ENCODE assay signal across 18 cellular contexts in genomic region chr7:40800771-40801170, GRCh38.
"Had no signal": no experiment of that assay in that cellular context is flagged by ENCODE, and none has a peak within 500 bp of the region (broad histone marks: within the 10 kb centered on the region; RNA-seq: fewer than 3 reads in every experiment).

No MANE protein-coding gene starts in this region.

- H3K9me3 ChIP-seq: ovary, tibial artery, vagina had no signal

- ATAC-seq: effector memory CD8-positive, alpha-beta T cell had no signal

- H3K36me3 Mint-ChIP-seq: activated naive CD8-positive, alpha-beta T cell treated with anti-CD3 and anti-CD28 coated beads, Interleukin-2, amount 10 ng/mL, durations not matched to agents 7 days and 5 days; mesothelial cell of epicardium had no signal

- H3K4me3 ChIP-seq: lung, ovary, skin epidermis, tibial artery, vagina had no signal

- H3K36me3 ChIP-seq: brain microvascular endothelial cell, ovary, tibial artery, vagina had no signal

- H3K4me1 ChIP-seq: vagina had no signal

- H3K27me3 Mint-ChIP-seq: dendritic cell treated with granulocyte-macrophage colony-stimulating factor and Interleukin-4, amounts not matched to agents 40 ng/mL and 50 ng/mL, for 4 days; effector memory CD8-positive, alpha-beta T cell had no signal

- H3K9me3 Mint-ChIP-seq: activated naive CD8-positive, alpha-beta T cell treated with anti-CD3 and anti-CD28 coated beads, Interleukin-2, amount 10 ng/mL, durations not matched to agents 7 days and 5 days; activated T-helper 1 cell treated with anti-CD3 and anti-CD28 coated beads, Interleukin-12 subunit alpha, Interleukin-12 subunit beta, Interleukin-2, Interleukin-4 antibody, amounts not matched to agents 30 ng/mL and 10 ng/mL and 1 ng/mL, durations not matched to agents 14 hours and 24 hours and 36 hours; dendritic cell treated with granulocyte-macrophage colony-stimulating factor and Interleukin-4, amounts not matched to agents 40 ng/mL and 50 ng/mL, for 4 days had no signal

- H3K27me3 ChIP-seq: brain microvascular endothelial cell, ovary, tibial artery, vagina had no signal

- H3K4me1 Mint-ChIP-seq: activated naive CD8-positive, alpha-beta T cell treated with anti-CD3 and anti-CD28 coated beads, Interleukin-2, amount 10 ng/mL, durations not matched to agents 7 days and 5 days had no signal

- H3K27ac Mint-ChIP-seq: activated naive CD8-positive, alpha-beta T cell treated with anti-CD3 and anti-CD28 coated beads, Interleukin-2, amount 10 ng/mL, durations not matched to agents 7 days and 5 days; activated T-helper 1 cell treated with anti-CD3 and anti-CD28 coated beads, Interleukin-12 subunit alpha, Interleukin-12 subunit beta, Interleukin-2, Interleukin-4 antibody, amounts not matched to agents 30 ng/mL and 10 ng/mL and 1 ng/mL, durations not matched to agents 14 hours and 24 hours and 36 hours; dendritic cell treated with granulocyte-macrophage colony-stimulating factor and Interleukin-4, amounts not matched to agents 40 ng/mL and 50 ng/mL, for 4 days; effector memory CD8-positive, alpha-beta T cell; mesothelial cell of epicardium had no signal

- DNase-seq: activated CD4-positive, alpha-beta T cell treated with anti-CD3 and anti-CD28 coated beads, Interleukin-2, amount 50 U/mL, for 1 hour; activated naive CD8-positive, alpha-beta T cell treated with anti-CD3 and anti-CD28 coated beads, Interleukin-2, amount 10 ng/mL, durations not matched to agents 7 days and 5 days; anterior cingulate cortex; brain microvascular endothelial cell; cerebellar nuclear complex; effector memory CD8-positive, alpha-beta T cell; kidney glomerular epithelial cell; ovary; stimulated activated CD4-positive, alpha-beta T cell treated with anti-CD3 and anti-CD28 coated beads, Interleukin-15, amount 100 ng/mL, for 24 hours; stimulated activated CD4-positive, alpha-beta T cell treated with anti-CD3 and anti-CD28 coated beads, Interleukin-4, amount 100 ng/mL, for 24 hours; stimulated activated naive CD4-positive, alpha-beta T cell; tibial artery had no signal

- H3K4me3 Mint-ChIP-seq: activated naive CD8-positive, alpha-beta T cell treated with anti-CD3 and anti-CD28 coated beads, Interleukin-2, amount 10 ng/mL, durations not matched to agents 7 days and 5 days; activated T-helper 1 cell treated with anti-CD3 and anti-CD28 coated beads, Interleukin-12 subunit alpha, Interleukin-12 subunit beta, Interleukin-2, Interleukin-4 antibody, amounts not matched to agents 30 ng/mL and 10 ng/mL and 1 ng/mL, durations not matched to agents 14 hours and 24 hours and 36 hours; dendritic cell treated with granulocyte-macrophage colony-stimulating factor and Interleukin-4, amounts not matched to agents 40 ng/mL and 50 ng/mL, for 4 days; effector memory CD8-positive, alpha-beta T cell; mesothelial cell of epicardium had no signal

- H3K27ac ChIP-seq: brain microvascular endothelial cell, ovary, skin epidermis, vagina had no signal
